In the genomic region with DNA sequence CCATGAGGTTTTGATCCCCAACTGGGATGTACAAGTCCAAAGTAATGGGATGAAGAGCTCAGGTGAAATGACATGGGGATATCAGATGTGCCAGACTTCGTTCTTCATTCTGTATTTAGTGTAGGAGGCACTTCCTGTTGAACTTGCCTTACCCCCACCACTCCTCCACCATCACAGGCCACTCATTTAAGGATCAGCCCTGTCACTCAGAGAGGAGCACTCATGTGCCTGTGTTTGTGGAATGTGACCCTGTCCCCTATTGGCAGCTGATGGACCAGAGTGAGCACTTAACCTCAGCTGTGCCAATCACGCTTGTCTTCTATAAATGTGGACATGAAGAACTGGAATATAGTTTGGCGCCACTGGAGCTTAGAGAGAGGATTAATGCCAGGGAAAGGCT, we compare ENCODE assay signal across 20 cellular contexts.
DNase-seq lines count a peak whose midpoint lies in the region; ATAC-seq, FAIRE-seq and TF ChIP-seq lines count a peak whose summit lies in the region.
"Had no signal": no experiment of that assay in that cellular context is flagged by ENCODE, and none has a peak within 500 bp of the region (broad histone marks: within the 10 kb centered on the region; RNA-seq: fewer than 3 reads in every experiment).

No MANE protein-coding gene starts in this region.

- WGBS in spleen, 5 donors, result 51 to 64% (median 61%) methylated on average over 3 of the region's 3 CpGs

- H3K36me3 ChIP-seq in bronchial epithelial cell (ENCODE audit: control insufficient read depth, insufficient read depth, low read length), result no peaks in the 10 kb centered on the region
- no peaks in the 10 kb centered on the region for H3K36me3 ChIP-seq in spleen

- H3K9me3 ChIP-seq in spleen, result no peaks in the 10 kb centered on the region
- H3K9me3 ChIP-seq: A549 had no signal

- no peak overlapping the region for H3K27ac Mint-ChIP-seq in stimulated activated naive CD8-positive, alpha-beta T cell treated with anti-CD3 and anti-CD28 coated beads, Interleukin-15, amount 100 ng/mL, for 72 hours
- H3K27ac Mint-ChIP-seq: CD14-positive monocyte; CD8-positive, alpha-beta T cell had no signal

- no peak overlapping the region for H3K4me3 Mint-ChIP-seq in stimulated activated naive CD8-positive, alpha-beta T cell treated with anti-CD3 and anti-CD28 coated beads, Interleukin-15, amount 100 ng/mL, for 72 hours
- H3K4me3 Mint-ChIP-seq: CD14-positive monocyte; CD8-positive, alpha-beta T cell had no signal

- no peak for TF ChIP-seq POLR2A in spleen (IDR thresholded peaks at IDR 0.05)

- H3K4me1 ChIP-seq in spleen, result no peaks in the 10 kb centered on the region
- H3K4me1 ChIP-seq: A549 had no signal

- H3K9me3 Mint-ChIP-seq in stimulated activated naive CD8-positive, alpha-beta T cell treated with anti-CD3 and anti-CD28 coated beads, Interleukin-15, amount 100 ng/mL, for 72 hours, result no peaks in the 10 kb centered on the region
- H3K9me3 Mint-ChIP-seq: CD8-positive, alpha-beta T cell had no signal

- H3K27ac ChIP-seq in spleen (peak overlapping the region in 6 of 8 donors; percentile 30 to 61 (median 48)), RWPE1 (no peak overlapping the region)
- H3K27ac ChIP-seq: A549, HL-60 had no signal

- peak; percentile 60 for FAIRE-seq in bronchial epithelial cell (lab: Jason Lieb, UNC)
- FAIRE-seq: A549, D721Med, G401.6, GM12892, GM19239 had no signal

- no peaks in the 10 kb centered on the region for H3K4me1 Mint-ChIP-seq in stimulated activated naive CD8-positive, alpha-beta T cell treated with anti-CD3 and anti-CD28 coated beads, Interleukin-15, amount 100 ng/mL, for 72 hours
- H3K4me1 Mint-ChIP-seq: CD14-positive monocyte had no signal

- TF ChIP-seq CTCF in bronchial epithelial cell (IDR thresholded peaks at IDR 0.05; ENCODE audit: insufficient read depth, low read length, severe bottlenecking) (no peak), spleen (IDR thresholded peaks at IDR 0.05 in 8 of 11, conservative IDR thresholded peaks at IDR 0.05 in 3 of 11) (no peak), RWPE1 (conservative IDR thresholded peaks at IDR 0.05; ENCODE audit: low read depth) (no peak)

- no peak overlapping the region for H3K4me3 ChIP-seq in bronchial epithelial cell (ENCODE audit: low read depth, low read length)
- no peak overlapping the region for H3K4me3 ChIP-seq in spleen
- H3K4me3 ChIP-seq: A549 had no signal

- peak; percentile 26 for ATAC-seq in stimulated activated naive CD8-positive, alpha-beta T cell treated with anti-CD3 and anti-CD28 coated beads, Interleukin-15, amount 100 ng/mL, for 72 hours
- no peak for ATAC-seq in stimulated activated naive CD8-positive, alpha-beta T cell treated with anti-CD3 and anti-CD28 coated beads, Interleukin-15, Interleukin-2, amounts not matched to agents 100 U/mL and 50 U/mL, for 24 hours
- ATAC-seq: A549; CD8-positive, alpha-beta T cell had no signal

- H3K27me3 Mint-ChIP-seq in stimulated activated naive CD8-positive, alpha-beta T cell treated with anti-CD3 and anti-CD28 coated beads, Interleukin-15, amount 100 ng/mL, for 72 hours, result peaks cover 32% of the 10 kb centered on the region

- no peak for DNase-seq in stimulated activated naive CD8-positive, alpha-beta T cell treated with anti-CD3 and anti-CD28 coated beads, Interleukin-15, amount 100 ng/mL, for 72 hours
- DNase-seq in stimulated activated naive CD8-positive, alpha-beta T cell treated with anti-CD3 and anti-CD28 coated beads, Interleukin-15, Interleukin-2, amounts not matched to agents 100 U/mL and 50 U/mL, for 24 hours, result no peak
- no peak for DNase-seq in bronchial epithelial cell (ENCODE audit: low read depth)
- no peak for DNase-seq in spleen
- DNase-seq in RWPE1 (ENCODE audit: low spot score), result no peak
- DNase-seq in NK-92 (lab: John Stamatoyannopoulos, UW; ENCODE audit: unreplicated experiment), result no peak
- DNase-seq: CD8-positive, alpha-beta T cell; COR-L47; DMS153; DMS79 treated with DMSO at 0.1 percent for 48 hours; EL; GOT3; HCEC 1CT had no signal

- intact Hi-C loops in spleen (cut with DNase I; ENCODE audit: low total_unique reads), result no loop called here

- H3K27me3 ChIP-seq in bronchial epithelial cell (ENCODE audit: control insufficient read depth, insufficient read depth, low read length), result no peaks in the 10 kb centered on the region
- no peaks in the 10 kb centered on the region for H3K27me3 ChIP-seq in spleen (replicated peaks in 1 of 7)

- CTCF ChIA-PET in RWPE1 (lab: Yijun Ruan, JAX), result interaction anchor here (0.5 kb wide), 1 partner anchor 672 kb away, joined by 3 read pairs; no protein-coding TSS in a partner anchor

- POLR2A ChIA-PET in RWPE1 (lab: Yijun Ruan, JAX; ENCODE audit: low non-redundant PET), result no interaction called here
